1 cellular context compared by ENCODE assay signal in genomic region chr2:190722061-190722759, GRCh38.
A peak's percentile ranks its signal among the peaks of the same experiment; 100 is the strongest.
TF ChIP-seq lines count a peak whose summit lies in the region.

No MANE protein-coding gene starts in this region.

TF ChIP-seq in GM12878, 131 proteins besides CTCF, POLR2A, EP300 and RAD21 (continued from another document and continues in another):
- TF ChIP-seq ZNF274 (IDR thresholded peaks at IDR 0.05; ENCODE audit: insufficient read depth, insufficient read length): no peak
- TF ChIP-seq BCL11A (IDR thresholded peaks at IDR 0.05; ENCODE audit: low read depth, low read length): peak; percentile 74
- peak; percentile 82 for TF ChIP-seq CBFB (IDR thresholded peaks at IDR 0.05; ENCODE audit: low read depth)
- 0 out of 2 replicates have a peak, but pooled peaks have one; percentile 54 for TF ChIP-seq GATAD2B (conservative IDR thresholded peaks at IDR 0.05; ENCODE audit: low read depth)
- peak; percentile 78; the same call in 1 of the 2 replicates for TF ChIP-seq ZBED1 (IDR thresholded peaks at IDR 0.05; ENCODE audit: borderline replicate concordance)
- peak; percentile 91 for TF ChIP-seq SKIL (IDR thresholded peaks at IDR 0.05; ENCODE audit: low read depth, poor library complexity, severe bottlenecking)
- peak; percentile 89 for TF ChIP-seq ASH2L (IDR thresholded peaks at IDR 0.05; ENCODE audit: borderline replicate concordance, low read depth)
- TF ChIP-seq RUNX3 (IDR thresholded peaks at IDR 0.05; ENCODE audit: low read length): peak; percentile 89
- 0 out of 2 replicates have a peak, but pooled peaks have one; percentile 52 for TF ChIP-seq TCF12 (IDR thresholded peaks at IDR 0.05; ENCODE audit: low read depth, low read length)
- TF ChIP-seq ATF7 (IDR thresholded peaks at IDR 0.05; ENCODE audit: low read depth): peak; percentile 70
- peak; percentile 40; the same call in 1 of the 2 replicates for TF ChIP-seq CREB1 (IDR thresholded peaks at IDR 0.05; ENCODE audit: low read depth)
- peak; percentile 43; the same call in 1 of the 3 replicates for TF ChIP-seq POU2F2 (IDR thresholded peaks at IDR 0.05; ENCODE audit: borderline replicate concordance, low read depth, low read length)
- no peak for TF ChIP-seq USF1 (IDR thresholded peaks at IDR 0.05; ENCODE audit: borderline replicate concordance, extremely low read length, insufficient read depth, low read depth, low read length)
- peak; percentile 27 for TF ChIP-seq SMAD1 (IDR thresholded peaks at IDR 0.05; ENCODE audit: low read depth, partially characterized antibody)
- peak; percentile 83 for TF ChIP-seq MTA2 (IDR thresholded peaks at IDR 0.05; ENCODE audit: low read depth)
- peak in 1 of 2 experiments; percentile 43; a peak in 1 of 4 replicates for TF ChIP-seq ETV6 (conservative IDR thresholded peaks at IDR 0.05 in 1 of 2, IDR thresholded peaks at IDR 0.05 in 1 of 2; ENCODE audit: borderline replicate concordance in 1 of 2, low read depth in 1 of 2)
- TF ChIP-seq PKNOX1 (IDR thresholded peaks at IDR 0.05): peak; percentile 62
- peak; percentile 89; the same call in 1 of the 2 replicates for TF ChIP-seq MTA3 (IDR thresholded peaks at IDR 0.05; ENCODE audit: borderline replicate concordance, low read length)
- TF ChIP-seq CEBPB (IDR thresholded peaks at IDR 0.05; ENCODE audit: borderline replicate concordance in 1 of 2, low read depth in 2 of 2, low read length in 2 of 2): peak in 1 of 2 experiments; percentile 70; a peak in 1 of 4 replicates
- peak; percentile 70; the same call in 1 of the 2 replicates for TF ChIP-seq EED (IDR thresholded peaks at IDR 0.05; ENCODE audit: low read depth)
- TF ChIP-seq RBBP5 (conservative IDR thresholded peaks at IDR 0.05): 0 out of 2 replicates have a peak, but pooled peaks have one; percentile 78
- peak; percentile 66 for TF ChIP-seq CREM (IDR thresholded peaks at IDR 0.05; ENCODE audit: low read depth)
- peak; percentile 59; the same call in 1 of the 2 replicates for TF ChIP-seq GABPA (IDR thresholded peaks at IDR 0.05; ENCODE audit: low read depth)
- TF ChIP-seq FOS (IDR thresholded peaks at IDR 0.05; ENCODE audit: borderline replicate concordance, extremely low read depth, insufficient read length): no peak
- peak; percentile 93 for TF ChIP-seq DPF2 (IDR thresholded peaks at IDR 0.05)
- TF ChIP-seq HDAC2 (IDR thresholded peaks at IDR 0.05): no peak
- peak in 1 of 2 experiments; percentile 36; a peak in 1 of 4 replicates for TF ChIP-seq BHLHE40 (IDR thresholded peaks at IDR 0.05; ENCODE audit: borderline replicate concordance in 1 of 2, low read depth in 2 of 2, low read length in 1 of 2)
- no peak for TF ChIP-seq ZNF592 (IDR thresholded peaks at IDR 0.05)
- peak; percentile 46 for TF ChIP-seq E2F8 (IDR thresholded peaks at IDR 0.05; ENCODE audit: low read depth, partially characterized antibody)
- 0 out of 2 replicates have a peak, but pooled peaks have one; percentile 54 for TF ChIP-seq TCF3 (IDR thresholded peaks at IDR 0.05; ENCODE audit: borderline replicate concordance, insufficient read depth, low read depth, low read length)
- TF ChIP-seq MLLT1 (IDR thresholded peaks at IDR 0.05): peak; percentile 55; the same call in 1 of the 2 replicates
- TF ChIP-seq CHD1 (IDR thresholded peaks at IDR 0.05; ENCODE audit: low read depth, low read length): no peak
- TF ChIP-seq ZNF217 (IDR thresholded peaks at IDR 0.05): peak; percentile 58; the same call in 1 of the 2 replicates
- peak; percentile 93 for TF ChIP-seq NFIC (IDR thresholded peaks at IDR 0.05; ENCODE audit: low read depth, low read length)
- TF ChIP-seq CUX1 (IDR thresholded peaks at IDR 0.05; ENCODE audit: insufficient replicate concordance, low read depth, low read length): peak; percentile 30
- no peak for TF ChIP-seq LARP7 (IDR thresholded peaks at IDR 0.05)
- peak; percentile 24; the same call in 1 of the 2 replicates for TF ChIP-seq TAF1 (IDR thresholded peaks at IDR 0.05; ENCODE audit: borderline replicate concordance, low read depth, low read length)
- TF ChIP-seq RFX5 (IDR thresholded peaks at IDR 0.05; ENCODE audit: low read depth, low read length): no peak
- peak; percentile 60 for TF ChIP-seq RELB (IDR thresholded peaks at IDR 0.05; ENCODE audit: low read depth)
- 0 out of 2 replicates have a peak, but pooled peaks have one; percentile 22 for TF ChIP-seq ZNF207 (IDR thresholded peaks at IDR 0.05; ENCODE audit: borderline replicate concordance)
- TF ChIP-seq TCF7 (IDR thresholded peaks at IDR 0.05; ENCODE audit: borderline replicate concordance): peak; percentile 12; the same call in 1 of the 2 replicates
